ENCODE assay signal across 1 cellular context in the genomic region with DNA sequence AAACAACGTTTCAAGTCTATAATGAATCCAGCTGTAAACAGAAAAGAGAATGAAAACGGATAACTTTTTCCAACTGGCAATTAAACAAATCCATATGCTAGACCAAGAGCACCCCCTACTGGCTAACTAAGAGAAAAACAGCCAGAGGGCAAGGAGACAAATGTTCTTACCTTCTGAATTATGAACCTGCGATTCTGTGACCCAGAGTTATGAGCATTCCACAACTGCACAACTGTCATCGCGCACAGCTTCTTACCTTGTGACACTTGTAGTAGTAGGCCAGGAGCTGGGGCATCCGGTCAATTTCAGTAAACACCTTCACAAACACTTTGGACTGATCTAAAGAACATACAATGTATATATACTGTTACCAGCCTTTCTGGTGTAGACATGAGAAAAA.
TF ChIP-seq lines count a peak whose summit lies in the region.

No MANE protein-coding gene starts in this region.

TF ChIP-seq in H1, 55 proteins besides CTCF, POLR2A, EP300 and RAD21:
- TF ChIP-seq RBBP5 (IDR thresholded peaks at IDR 0.05; ENCODE audit: borderline replicate concordance, low read depth, low read length) (no peak), SP2 (IDR thresholded peaks at IDR 0.05; ENCODE audit: low read length) (no peak), CREB1 (IDR thresholded peaks at IDR 0.05) (no peak), KDM5A (IDR thresholded peaks at IDR 0.05; ENCODE audit: low read length) (no peak), TCF12 (IDR thresholded peaks at IDR 0.05; ENCODE audit: low read depth, low read length) (no peak), NANOG (IDR thresholded peaks at IDR 0.05; ENCODE audit: insufficient read depth, low read depth, low read length, poor library complexity, severe bottlenecking) (no peak), CTBP2 (IDR thresholded peaks at IDR 0.05; ENCODE audit: borderline replicate concordance, insufficient read depth, insufficient read length, low read length) (no peak), RNF2 (IDR thresholded peaks at IDR 0.05; ENCODE audit: borderline replicate concordance, low read depth, low read length, missing control alignments, poor library complexity, severe bottlenecking) (no peak), HDAC2 (IDR thresholded peaks at IDR 0.05; ENCODE audit: borderline replicate concordance in 1 of 2, low read depth in 2 of 2, low read length in 2 of 2) (no peak), CHD2 (IDR thresholded peaks at IDR 0.05; ENCODE audit: low read length) (no peak), BRCA1 (IDR thresholded peaks at IDR 0.05; ENCODE audit: low read depth, low read length) (no peak), SP1 (IDR thresholded peaks at IDR 0.05; ENCODE audit: low read depth, low read length) (no peak), RXRA (IDR thresholded peaks at IDR 0.05; ENCODE audit: insufficient read depth, low read depth, low read length) (no peak)
- TF ChIP-seq, protein P1, sequence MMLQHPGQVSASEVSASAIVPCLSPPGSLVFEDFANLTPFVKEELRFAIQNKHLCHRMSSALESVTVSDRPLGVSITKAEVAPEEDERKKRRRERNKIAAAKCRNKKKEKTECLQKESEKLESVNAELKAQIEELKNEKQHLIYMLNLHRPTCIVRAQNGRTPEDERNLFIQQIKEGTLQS (IDR thresholded peaks at IDR 0.05; ENCODE audit: insufficient read depth, low read depth, low read length): no peak
- TF ChIP-seq, protein P2, sequence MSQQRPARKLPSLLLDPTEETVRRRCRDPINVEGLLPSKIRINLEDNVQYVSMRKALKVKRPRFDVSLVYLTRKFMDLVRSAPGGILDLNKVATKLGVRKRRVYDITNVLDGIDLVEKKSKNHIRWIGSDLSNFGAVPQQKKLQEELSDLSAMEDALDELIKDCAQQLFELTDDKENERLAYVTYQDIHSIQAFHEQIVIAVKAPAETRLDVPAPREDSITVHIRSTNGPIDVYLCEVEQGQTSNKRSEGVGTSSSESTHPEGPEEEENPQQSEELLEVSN (IDR thresholded peaks at IDR 0.05): no peak
